In the genomic region with DNA sequence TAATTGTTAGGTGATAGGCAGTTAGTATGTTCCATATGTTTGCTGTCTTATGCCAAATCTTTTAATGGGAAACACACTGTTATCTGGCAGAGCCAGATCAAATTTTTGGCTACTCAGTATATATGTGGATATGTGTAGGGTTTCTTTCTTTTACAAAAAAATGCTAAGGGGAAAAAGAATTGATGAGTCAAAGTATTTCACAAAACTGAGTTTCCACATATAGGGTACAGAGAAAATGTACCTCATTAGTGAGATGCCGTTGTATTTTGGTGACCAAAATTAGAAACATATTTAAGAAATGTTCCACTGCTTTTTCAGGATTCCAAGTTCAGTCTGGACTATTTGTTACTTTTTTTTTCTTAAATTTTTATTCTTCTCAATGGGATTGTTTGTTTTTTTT, we compare ENCODE assay signal across 20 cellular contexts.
DNase-seq lines count a peak whose midpoint lies in the region; TF ChIP-seq lines count a peak whose summit lies in the region.
"Had no signal": no experiment of that assay in that cellular context is flagged by ENCODE, and none has a peak within 500 bp of the region (broad histone marks: within the 10 kb centered on the region; RNA-seq: fewer than 3 reads in every experiment).

No MANE protein-coding gene starts in this region.

- no peaks in the 10 kb centered on the region for H3K36me3 ChIP-seq in adipocyte (ENCODE audit: control insufficient read depth, insufficient read depth, low read length, severe bottlenecking)
- H3K36me3 ChIP-seq: BLaER1 treated with 17β-estradiol and CSF1 and Interleukin-3, amounts not matched to agents 10 nM and 100 nM had no signal

- peak overlapping the region; percentile 8; the same call in 1 of the 2 replicates for H3K27ac Mint-ChIP-seq in HFFc6
- H3K27ac Mint-ChIP-seq: B cell; CD8-positive, alpha-beta T cell had no signal

- no peaks in the 10 kb centered on the region for H3K9me3 Mint-ChIP-seq in HFFc6
- H3K9me3 Mint-ChIP-seq: CD8-positive, alpha-beta T cell had no signal

- no peak overlapping the region for H3K4me3 Mint-ChIP-seq in HFFc6
- H3K4me3 Mint-ChIP-seq: B cell; CD8-positive, alpha-beta T cell had no signal

- H3K36me3 Mint-ChIP-seq in HFFc6 (ENCODE audit: low read depth) = peaks cover 4% of the 10 kb centered on the region; the same call in 1 of the 2 replicates
- H3K36me3 Mint-ChIP-seq: CD8-positive, alpha-beta T cell had no signal

- H3K9ac ChIP-seq in adipocyte (ENCODE audit: low read length) = peak overlapping the region; percentile 1
- H3K9ac ChIP-seq: BLaER1 treated with 17β-estradiol and CSF1 and Interleukin-3, amounts not matched to agents 10 nM and 100 nM had no signal

- H3K27me3 Mint-ChIP-seq in HFFc6 (ENCODE audit: insufficient read depth) = peaks cover 1% of the 10 kb centered on the region; the same call in 1 of the 2 replicates
- H3K27me3 Mint-ChIP-seq: B cell had no signal

- no peaks in the 10 kb centered on the region for H3K27me3 ChIP-seq in adipocyte (replicated peaks; ENCODE audit: control insufficient read depth, insufficient read depth, low read length)
- H3K27me3 ChIP-seq: BLaER1 treated with 17β-estradiol and CSF1 and Interleukin-3, amounts not matched to agents 10 nM and 100 nM had no signal

- H3K4me1 ChIP-seq in adipocyte (ENCODE audit: control insufficient read depth, insufficient read depth, low read length) = peaks cover 48% of the 10 kb centered on the region
- H3K4me1 ChIP-seq: A549 had no signal

- DNase-seq in AG10803 (ENCODE audit: low read depth) (peak; percentile 79), HFFc6 (no peak), adipocyte (ENCODE audit: low read depth) (peak; percentile 70), fibroblast of peridontal ligament (ENCODE audit: extremely low read depth) (peak; percentile 92), cerebellar nuclear complex (lab: John Stamatoyannopoulos, UW) (no peak), ACHN (no peak), GM19238 (ENCODE audit: insufficient read length, low spot score) (no peak), SHP77 (lab: John Stamatoyannopoulos, UW) (no peak)
- DNase-seq: CD8-positive, alpha-beta T cell; COR-L47; DMS 273 treated with DMSO at 0.1 percent for 48 hours; DMS53; DND-41; GOT3; H7; IMR-90 had no signal

- in situ Hi-C loops in ACHN (cut with HindIII; ENCODE audit: low pct_ligation_motif_present, low pct_unique_long_range_greater_than_20kb, low sequenced_read_pairs) = no loop called here

- peaks cover 83% of the 10 kb centered on the region for H3K4me1 Mint-ChIP-seq in HFFc6 (ENCODE audit: low read depth)
- H3K4me1 Mint-ChIP-seq: B cell had no signal

- H3K4me3 ChIP-seq in AG10803 (ENCODE audit: low read length) (no peak overlapping the region), adipocyte (ENCODE audit: low read length) (no peak overlapping the region)
- H3K4me3 ChIP-seq: A549; BLaER1 treated with 17β-estradiol and CSF1 and Interleukin-3, amounts not matched to agents 10 nM and 100 nM; K562 had no signal

- no peaks in the 10 kb centered on the region for H3K9me3 ChIP-seq in adipocyte (ENCODE audit: control insufficient read depth, low read length)
- H3K9me3 ChIP-seq: A549; BLaER1 treated with 17β-estradiol and CSF1 and Interleukin-3, amounts not matched to agents 10 nM and 100 nM had no signal

- TF ChIP-seq CTCF in AG10803 (conservative IDR thresholded peaks at IDR 0.05; ENCODE audit: low read length) (no peak), HFFc6 (IDR thresholded peaks at IDR 0.05) (no peak)

Comparison
In these comparisons a context has a peak if more than half of its experiments do, and no peak if none do; other contexts are left out.
1. DNase-seq: peak in AG10803 (single experiment), adipocyte (single experiment) and fibroblast of peridontal ligament (single experiment); none in HFFc6 (single experiment), cerebellar nuclear complex (0 of 2), ACHN (single experiment), GM19238 (single experiment) and SHP77 (0 of 2).